In genomic region chr6:69584536-69584912, GRCh38 we compare ENCODE assay signal across 16 cellular contexts.
A peak's percentile ranks its signal among the peaks of the same experiment; 100 is the strongest.
DNase-seq lines count a peak whose midpoint lies in the region; ATAC-seq and TF ChIP-seq lines count a peak whose summit lies in the region.
"Had no signal": no experiment of that assay in that cellular context is flagged by ENCODE, and none has a peak within 500 bp of the region (broad histone marks: within the 10 kb centered on the region; RNA-seq: fewer than 3 reads in every experiment).

No MANE protein-coding gene starts in this region.

- CTCF ChIA-PET in BJ (lab: Yijun Ruan, JAX), result no interaction called here

- TF ChIP-seq CTCF in BJ (IDR thresholded peaks at IDR 0.05; ENCODE audit: insufficient read depth, low read depth, low read length) (no peak), chondrocyte (IDR thresholded peaks at IDR 0.05) (no peak), nephron (IDR thresholded peaks at IDR 0.05; ENCODE audit: unreplicated experiment in 3 of 3) (no peak)

- POLR2A ChIA-PET in BJ (lab: Charles Lee), result no interaction called here

- no peak overlapping the region for H3K4me3 ChIP-seq in BJ (ENCODE audit: low read depth, low read length)

- no peaks in the 10 kb centered on the region for H3K27me3 Mint-ChIP-seq in chondrocyte (ENCODE audit: low read depth)
- H3K27me3 Mint-ChIP-seq in nephron (ENCODE audit: low read depth), result peaks cover 4% of the 10 kb centered on the region

- H3K4me1 Mint-ChIP-seq in chondrocyte (ENCODE audit: low read depth), result peaks cover 51% of the 10 kb centered on the region
- peaks cover 22% of the 10 kb centered on the region for H3K4me1 Mint-ChIP-seq in nephron

- H3K27ac Mint-ChIP-seq in chondrocyte (ENCODE audit: unreplicated experiment) (peak overlapping the region; percentile 94), nephron (peak overlapping the region in 2 of 3 experiments; percentile 21 to 37)
- H3K27ac Mint-ChIP-seq: natural killer cell had no signal

- H3K4me3 Mint-ChIP-seq in chondrocyte (ENCODE audit: unreplicated experiment), result no peak overlapping the region
- H3K4me3 Mint-ChIP-seq in nephron, result no peak overlapping the region
- H3K4me3 Mint-ChIP-seq: natural killer cell had no signal

- H3K27me3 ChIP-seq in BJ (ENCODE audit: control insufficient read depth, insufficient read depth, low read length), result no peaks in the 10 kb centered on the region

- DNase-seq in BJ (ENCODE audit: low read depth) (peak; percentile 79), M059J (ENCODE audit: low read depth) (peak; percentile 11), chondrocyte (ENCODE audit: low spot score) (no peak), SW480 (ENCODE audit: low spot score) (no peak), dermis blood vessel endothelial cell (no peak), GF-D8 (lab: John Stamatoyannopoulos, UW) (no peak)
- DNase-seq: activated naive CD4-positive, alpha-beta T cell treated with Interleukin-2 at 50 U/mL for 16 hours; activated T-cell treated with anti-CD3 and anti-CD28 coated beads for 4 hours; left ventricle myocardium superior; natural killer cell; NCI-H1092 treated with DMSO at 0.1 percent for 48 hours; NCI-H526; PC-3; stimulated activated CD4-positive, alpha-beta T cell treated with anti-CD3 and anti-CD28 coated beads, Interleukin-2, amount 100 ng/mL, for 24 hours had no signal

- no peak for ATAC-seq in GM21390 (IDR thresholded peaks at IDR 0.05; ENCODE audit: unreplicated experiment)
- ATAC-seq: natural killer cell, PC-3 had no signal

- no peaks in the 10 kb centered on the region for H3K36me3 Mint-ChIP-seq in chondrocyte (ENCODE audit: low read depth)
- H3K36me3 Mint-ChIP-seq in nephron (ENCODE audit: low read depth), result no peaks in the 10 kb centered on the region
- H3K36me3 Mint-ChIP-seq: natural killer cell had no signal

- no peaks in the 10 kb centered on the region for H3K36me3 ChIP-seq in BJ (ENCODE audit: control insufficient read depth, insufficient read depth, low read length)

- no peaks in the 10 kb centered on the region for H3K9me3 Mint-ChIP-seq in chondrocyte (ENCODE audit: low read depth)
- H3K9me3 Mint-ChIP-seq in nephron, result no peaks in the 10 kb centered on the region

Comparison
In these comparisons a context has a peak if more than half of its experiments do, and no peak if none do; other contexts are left out.
1. DNase-seq: peak in BJ (single experiment) and M059J (single experiment); none in chondrocyte (single experiment), SW480 (single experiment), dermis blood vessel endothelial cell (single experiment) and GF-D8 (single experiment).